10 cellular contexts compared by ENCODE assay signal in the genomic region with DNA sequence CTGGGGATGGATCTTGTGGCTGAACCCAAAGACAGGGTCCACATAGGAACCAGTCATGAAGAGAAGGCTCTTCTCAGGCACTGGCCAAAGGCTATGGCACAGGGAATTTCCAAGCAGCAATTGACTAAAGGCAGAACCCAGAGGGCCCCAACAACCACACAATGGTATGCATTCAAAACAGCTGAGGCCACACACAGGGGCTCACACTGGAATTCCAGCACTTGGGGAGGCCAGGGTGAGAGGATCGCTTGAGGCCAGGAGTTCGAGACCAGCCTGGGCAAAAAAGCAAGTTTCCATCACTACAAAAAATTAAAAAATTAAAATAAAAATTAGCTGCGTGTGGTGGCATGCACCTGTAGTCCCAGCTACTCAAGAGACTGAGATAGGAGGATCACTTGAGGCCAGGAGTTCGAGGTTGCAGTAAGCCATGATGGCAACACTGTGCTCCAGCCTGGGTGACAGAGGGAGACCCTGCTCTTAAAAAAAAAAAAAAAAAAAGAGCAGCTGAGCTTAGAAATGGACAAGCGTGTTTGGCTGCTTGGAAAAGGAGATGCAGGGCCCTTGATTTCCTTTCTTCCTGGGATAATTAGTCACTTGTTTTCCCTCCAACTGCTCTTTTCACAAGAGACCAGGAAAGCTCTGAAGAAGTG. TPM values are rescaled to one million over a fixed set of nuclear protein-coding genes. Genes with fewer than 3 reads are reported as not detected.
DNase-seq lines count a peak whose midpoint lies in the region; ATAC-seq and TF ChIP-seq lines count a peak whose summit lies in the region.
"Had no signal": no experiment of that assay in that cellular context is flagged by ENCODE, and none has a peak within 500 bp of the region (broad histone marks: within the 10 kb centered on the region; RNA-seq: fewer than 3 reads in every experiment).

No MANE protein-coding gene starts in this region.

- ATAC-seq in GM18519 (IDR thresholded peaks at IDR 0.05; ENCODE audit: low FRiP score, unreplicated experiment) (no peak), HG02798 (IDR thresholded peaks at IDR 0.05; ENCODE audit: poor library complexity, unreplicated experiment) (no peak)

- H3K36me3 ChIP-seq in SJSA1: peaks cover 97% of the 10 kb centered on the region
- peaks cover 4 to 5% of the 10 kb centered on the region in 2 donors for H3K36me3 ChIP-seq in prostate gland

- BruUV-seq in Calu3 (replicated peaks; lab: Mats Ljungman, UMichigan): no TSS peak

- H3K4me3 ChIP-seq in SJSA1 (no peak overlapping the region), prostate gland (no peak overlapping the region)
- H3K4me3 ChIP-seq: SK-N-MC had no signal

- intact Hi-C loops in Calu3 (cut with micrococcal nuclease; ENCODE audit: unreplicated experiment): no loop called here
- intact Hi-C loops in prostate gland (cut with DNase I): no loop called here

- no peak overlapping the region for H3K4me3 Mint-ChIP-seq in Calu3 (ENCODE audit: low read depth, unreplicated experiment)

- H3K27ac ChIP-seq in SJSA1: peak overlapping the region; percentile 49
- H3K27ac ChIP-seq in epithelial cell of prostate: peak overlapping the region; percentile 99
- H3K27ac ChIP-seq in prostate gland: peak overlapping the region; percentile 85 to 96
- H3K27ac ChIP-seq: SK-N-MC had no signal

- TF ChIP-seq POLR2A in prostate gland (IDR thresholded peaks at IDR 0.05): no peak

- H3K4me1 Mint-ChIP-seq in Calu3 (ENCODE audit: low read depth, unreplicated experiment): peaks cover 48% of the 10 kb centered on the region

- peak overlapping the region; percentile 66 for H3K27ac Mint-ChIP-seq in Calu3 (ENCODE audit: unreplicated experiment)

- CTCF ChIA-PET in Calu3 (lab: Charles Lee): interaction anchor here (0.6 to 1.6 kb wide), 7 partner anchors 9 to 128 kb away, joined by 3 to 11 read pairs (median 3); no protein-coding TSS in a partner anchor

- no peak for DNase-seq in Calu3
- peak in 1 of 2 experiments; percentile 74 for DNase-seq in SJSA1 (ENCODE audit: low read depth in 1 of 2, low spot score in 2 of 2)
- DNase-seq in epithelial cell of prostate (ENCODE audit: low read depth, low spot score): no peak
- no peak for DNase-seq in prostate gland (ENCODE audit: low spot score)
- no peak for DNase-seq in T-helper 9 cell
- DNase-seq in NCI-H526 treated with DMSO at 0.1 percent for 48 hours (lab: John Stamatoyannopoulos, UW): no peak
- DNase-seq: NCI-H1048 had no signal

- TF ChIP-seq CTCF in Calu3 (IDR thresholded peaks at IDR 0.05; ENCODE audit: unreplicated experiment): no peak
- no peak for TF ChIP-seq CTCF in prostate gland (IDR thresholded peaks at IDR 0.05)

- H3K36me3 Mint-ChIP-seq in Calu3 (ENCODE audit: insufficient read depth, unreplicated experiment): peaks cover 73% of the 10 kb centered on the region

- H3K9me3 ChIP-seq in SJSA1 (replicated peaks) (no peaks in the 10 kb centered on the region), prostate gland (no peaks in the 10 kb centered on the region)

- H3K9me3 Mint-ChIP-seq in Calu3 (ENCODE audit: low read depth, unreplicated experiment): no peaks in the 10 kb centered on the region

- H3K27me3 ChIP-seq in SJSA1 (replicated peaks) (no peaks in the 10 kb centered on the region), prostate gland (replicated peaks; ENCODE audit: insufficient read depth) (no peaks in the 10 kb centered on the region)

- peaks cover 71% of the 10 kb centered on the region for H3K4me1 ChIP-seq in SJSA1 (replicated peaks)
- peaks cover 13% of the 10 kb centered on the region for H3K4me1 ChIP-seq in prostate gland (replicated peaks)

- H3K27me3 Mint-ChIP-seq in Calu3 (ENCODE audit: unreplicated experiment): no peaks in the 10 kb centered on the region

- WGBS in prostate gland: 59% methylated on average over 5 of the region's 5 CpGs

RNA-seq across cellular contexts. Expression of gene MYH9, which starts 44.6 kb away (rescaled TPM):
- total RNA-seq in Calu3 (2022): 526 and 606 TPM in 2 replicates
- 510 and 668 TPM in 2 replicates for total RNA-seq in SJSA1 (2014; rRNA removed; shearing (Covaris generic))
- 100 to 1,000 TPM; 295 to 329 TPM for total RNA-seq in prostate gland

Comparison
In these comparisons a context has a peak if more than half of its experiments do, and no peak if none do; other contexts are left out.
1. H3K27ac ChIP-seq: peak in every context shown above with its lines; median percentile 99 in epithelial cell of prostate; 90 in prostate gland; 49 in SJSA1.